8 cellular contexts compared by ENCODE assay signal in the genomic region with DNA sequence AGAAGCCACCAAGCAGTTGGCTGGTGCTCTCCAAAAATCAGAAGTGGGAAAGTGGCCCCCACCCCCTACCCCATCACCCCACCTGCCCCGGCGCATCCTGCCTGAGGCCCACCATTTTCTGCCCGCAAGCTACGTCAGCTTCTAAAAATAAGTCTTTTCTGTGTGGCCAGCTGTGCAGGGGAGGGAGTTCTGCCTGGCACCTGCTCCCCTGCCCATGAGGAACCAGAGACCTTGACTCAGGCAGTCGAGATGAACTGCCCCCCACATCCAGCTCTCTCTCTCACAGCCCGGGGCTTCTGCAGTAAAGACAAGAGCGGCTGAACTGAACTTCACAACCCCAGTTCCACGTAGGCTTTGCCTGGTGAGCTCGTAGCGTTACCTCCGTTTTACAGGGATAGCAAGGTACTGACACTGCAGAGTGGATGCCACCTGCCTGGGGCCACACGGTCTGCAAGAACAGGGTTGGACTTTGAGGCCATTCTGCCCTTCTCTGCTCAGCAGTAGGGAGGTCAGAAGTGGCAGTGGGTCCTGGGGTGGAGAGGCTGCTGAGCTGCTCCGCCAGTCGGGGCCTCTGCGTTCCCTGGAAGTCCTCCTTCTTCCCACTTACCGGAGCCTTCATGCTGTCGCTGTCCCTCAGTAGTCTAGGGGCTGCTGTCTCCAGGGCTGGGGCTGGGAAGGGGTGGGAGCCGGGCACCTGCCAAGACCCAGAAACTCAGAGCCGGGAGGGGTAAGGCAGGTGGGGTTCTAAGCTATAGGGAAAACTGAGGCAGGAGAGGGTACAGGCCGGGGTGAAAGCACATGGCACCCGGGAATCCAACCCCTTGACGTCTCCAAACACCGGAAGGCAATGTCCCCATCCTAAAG. TPM values are rescaled to one million over a fixed set of nuclear protein-coding genes. Genes with fewer than 3 reads are reported as not detected.
DNase-seq lines count a peak whose midpoint lies in the region; ATAC-seq and TF ChIP-seq lines count a peak whose summit lies in the region.

No MANE protein-coding gene starts in this region.

- peak overlapping the region; percentile 71 for H3K4me3 ChIP-seq in epithelial cell of esophagus (ENCODE audit: low read length)
- peak overlapping the region; percentile 89 for H3K4me3 ChIP-seq in osteoblast (ENCODE audit: insufficient read depth, low read length)

- H3K9me3 ChIP-seq in osteoblast (ENCODE audit: low read depth, low read length): no peaks in the 10 kb centered on the region

- no peaks in the 10 kb centered on the region for H3K27me3 Mint-ChIP-seq in activated CD4-positive, alpha-beta T cell treated with anti-CD3 and anti-CD28 coated beads, Interleukin-2, amount 10 ng/mL, durations not matched to agents 7 days and 5 days

- peaks cover 16% of the 10 kb centered on the region for H3K36me3 ChIP-seq in osteoblast (ENCODE audit: insufficient read depth, low read length)

- H3K27ac ChIP-seq in osteoblast (ENCODE audit: low read depth, low read length): peak overlapping the region; percentile 73

- H3K4me1 Mint-ChIP-seq in activated CD4-positive, alpha-beta T cell treated with anti-CD3 and anti-CD28 coated beads, Interleukin-2, amount 10 ng/mL, durations not matched to agents 7 days and 5 days: peaks cover 67% of the 10 kb centered on the region

- peak overlapping the region; percentile 87 for H3K27ac Mint-ChIP-seq in activated CD4-positive, alpha-beta T cell treated with anti-CD3 and anti-CD28 coated beads, Interleukin-2, amount 10 ng/mL, durations not matched to agents 7 days and 5 days

- peaks cover 13% of the 10 kb centered on the region for H3K36me3 Mint-ChIP-seq in activated CD4-positive, alpha-beta T cell treated with anti-CD3 and anti-CD28 coated beads, Interleukin-2, amount 10 ng/mL, durations not matched to agents 7 days and 5 days (ENCODE audit: low read depth)

- CTCF ChIA-PET in activated CD4-positive, alpha-beta T cell treated with anti-CD3 and anti-CD28 coated beads, Interleukin-2, amount 10 ng/mL, durations not matched to agents 7 days and 5 days (lab: Charles Lee): interaction anchor here (0.6 to 4.1 kb wide), 6 partner anchors 10 to 484 kb away, joined by 4 to 19 read pairs (median 5); a partner anchor contains a TSS

- H4K20me1 ChIP-seq in osteoblast (ENCODE audit: insufficient read depth, low read length): peaks cover 2% of the 10 kb centered on the region

- peaks cover 17% of the 10 kb centered on the region for H3K79me2 ChIP-seq in osteoblast (ENCODE audit: insufficient read depth, low read length)

- TF ChIP-seq CTCF in epithelial cell of esophagus (IDR thresholded peaks at IDR 0.05; ENCODE audit: insufficient read depth, low read depth, low read length, missing control alignments): no peak
- TF ChIP-seq CTCF in osteoblast (IDR thresholded peaks at IDR 0.05; ENCODE audit: extremely low read depth, low read depth, low read length): no peak
- TF ChIP-seq CTCF in omental fat pad (IDR thresholded peaks at IDR 0.05): no peak

- H3K9me3 Mint-ChIP-seq in activated CD4-positive, alpha-beta T cell treated with anti-CD3 and anti-CD28 coated beads, Interleukin-2, amount 10 ng/mL, durations not matched to agents 7 days and 5 days: no peaks in the 10 kb centered on the region

- POLR2A ChIA-PET in activated CD4-positive, alpha-beta T cell treated with anti-CD3 and anti-CD28 coated beads, Interleukin-2, amount 10 ng/mL, durations not matched to agents 7 days and 5 days (lab: Charles Lee): interaction anchor here (0.7 kb wide), 2 partner anchors 12 to 145 kb away, joined by 3 read pairs; no protein-coding TSS in a partner anchor

- H2AFZ ChIP-seq in osteoblast (ENCODE audit: low read length): peak overlapping the region; percentile 85

- ATAC-seq in omental fat pad (ENCODE audit: low FRiP score): no peak

- H3K27me3 ChIP-seq in osteoblast (ENCODE audit: insufficient read depth, low read length): no peaks in the 10 kb centered on the region

- peak overlapping the region; percentile 78 for H3K4me3 Mint-ChIP-seq in activated CD4-positive, alpha-beta T cell treated with anti-CD3 and anti-CD28 coated beads, Interleukin-2, amount 10 ng/mL, durations not matched to agents 7 days and 5 days

- H3K4me1 ChIP-seq in osteoblast (ENCODE audit: insufficient read depth, low read length): peaks cover 39% of the 10 kb centered on the region

- peak overlapping the region; percentile 89 for H3K4me2 ChIP-seq in osteoblast (ENCODE audit: insufficient read depth, low read length)

- peak; percentile 44 for DNase-seq in activated CD4-positive, alpha-beta T cell treated with anti-CD3 and anti-CD28 coated beads, Interleukin-2, amount 10 ng/mL, durations not matched to agents 7 days and 5 days
- no peak for DNase-seq in activated CD4-positive, alpha-beta T cell treated with anti-CD3 and anti-CD28 coated beads for 4 hours
- DNase-seq in SHP77 (lab: John Stamatoyannopoulos, UW): peak; percentile 84 to 90
- no peak for DNase-seq in epithelial cell of esophagus (ENCODE audit: low read depth)
- peak; percentile 72 for DNase-seq in osteoblast (ENCODE audit: insufficient read length, low spot score, missing footprints)
- no peak for DNase-seq in NCI-H345 treated with DMSO at 0.1 percent for 48 hours (lab: John Stamatoyannopoulos, UW; ENCODE audit: unreplicated experiment)
- DNase-seq in omental fat pad (ENCODE audit: low spot score): no peak
- DNase-seq in NCI-H1436 treated with DMSO at 0.1 percent for 48 hours (lab: John Stamatoyannopoulos, UW): no peak

RNA-seq across cellular contexts. Expression of a gene that starts 0.8 kb away (rescaled TPM):
- total RNA-seq in activated CD4-positive, alpha-beta T cell treated with anti-CD3 and anti-CD28 coated beads, Interleukin-2, amount 10 ng/mL, durations not matched to agents 7 days and 5 days: 10 to 100 TPM; 16.8 to 22.4 TPM
- total RNA-seq in osteoblast: 29.5 and 33.7 TPM in 2 replicates
- total RNA-seq in omental fat pad: 10 to 100 TPM; 26.6 to 78.5 (median 45.0) TPM

RNA-seq across cellular contexts. Expression of a gene that starts 14.5 kb away (rescaled TPM):
- total RNA-seq in activated CD4-positive, alpha-beta T cell treated with anti-CD3 and anti-CD28 coated beads, Interleukin-2, amount 10 ng/mL, durations not matched to agents 7 days and 5 days: 1 to 10 TPM; 2.5 to 4.1 TPM
- total RNA-seq in osteoblast: 2.2 and 3.5 TPM in 2 replicates
- 1 to 10 TPM in 3 of 4 donors, under 1 TPM in 1; 0.82 to 3.0 (median 1.3) TPM for total RNA-seq in omental fat pad

RNA-seq across cellular contexts. Expression of a gene that starts 16.6 kb away (rescaled TPM):
- total RNA-seq in activated CD4-positive, alpha-beta T cell treated with anti-CD3 and anti-CD28 coated beads, Interleukin-2, amount 10 ng/mL, durations not matched to agents 7 days and 5 days: 100 to 1,000 TPM; 100 to 122 TPM
- total RNA-seq in osteoblast (52.7 and 53.2 TPM in 2 replicates), omental fat pad (100 to 1,000 TPM; 138 to 213 (median 155) TPM)

RNA-seq across cellular contexts. Expression of a gene that starts 21.6 kb away (rescaled TPM):
- 10 to 100 TPM; 79.9 to 80.4 TPM for total RNA-seq in activated CD4-positive, alpha-beta T cell treated with anti-CD3 and anti-CD28 coated beads, Interleukin-2, amount 10 ng/mL, durations not matched to agents 7 days and 5 days
- total RNA-seq in osteoblast (10.1 and 11.5 TPM in 2 replicates), omental fat pad (10 to 100 TPM in 3 of 4 donors, 1 to 10 TPM in 1; 8.8 to 18.0 (median 13.5) TPM)

RNA-seq across cellular contexts. Expression of a gene that starts 38.6 kb away (rescaled TPM):
- total RNA-seq in activated CD4-positive, alpha-beta T cell treated with anti-CD3 and anti-CD28 coated beads, Interleukin-2, amount 10 ng/mL, durations not matched to agents 7 days and 5 days: 10 to 100 TPM; 53.7 to 62.3 TPM
- total RNA-seq in osteoblast (100 and 106 TPM in 2 replicates), omental fat pad (10 to 100 TPM; 28.5 to 93.4 (median 54.1) TPM)

Comparison
In these comparisons a context has a peak if more than half of its experiments do, and no peak if none do; other contexts are left out.
1. DNase-seq: peak in activated CD4-positive, alpha-beta T cell treated with anti-CD3 and anti-CD28 coated beads, Interleukin-2, amount 10 ng/mL, durations not matched to agents 7 days and 5 days (single experiment), SHP77 (2 of 2) and osteoblast (single experiment); none in activated CD4-positive, alpha-beta T cell treated with anti-CD3 and anti-CD28 coated beads for 4 hours (0 of 2), epithelial cell of esophagus (single experiment), NCI-H345 treated with DMSO at 0.1 percent for 48 hours (single experiment), omental fat pad (single experiment) and NCI-H1436 treated with DMSO at 0.1 percent for 48 hours (single experiment).